In the genomic region with DNA sequence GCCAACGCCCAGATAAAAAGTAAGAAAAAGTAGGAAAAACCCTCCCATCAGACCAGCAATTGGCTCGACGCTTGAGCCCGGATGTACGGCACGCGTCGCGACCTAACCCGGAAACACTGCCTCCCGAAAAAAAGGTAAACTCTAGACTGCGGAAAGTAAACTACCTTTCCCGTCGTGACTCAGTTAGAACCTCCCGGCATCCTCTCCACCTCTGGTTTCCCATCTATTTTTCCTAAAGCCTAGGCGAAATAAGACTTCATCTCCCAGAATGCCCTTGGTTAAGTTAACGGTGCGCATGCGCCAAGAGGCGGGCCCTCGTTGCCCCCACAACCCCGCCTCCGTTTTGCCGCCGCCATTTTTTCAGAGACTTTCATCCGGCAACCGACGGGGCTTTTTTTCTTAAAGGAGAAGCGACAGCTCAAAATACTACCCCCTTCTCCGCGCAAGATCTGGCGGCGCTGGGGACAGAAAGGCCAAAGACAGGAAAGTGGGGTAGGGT, we compare ENCODE assay signal across 1 cellular context.
TF ChIP-seq lines count a peak whose summit lies in the region.

No MANE protein-coding gene starts in this region.

TF ChIP-seq in HepG2, 621 proteins besides CTCF, POLR2A, EP300 and RAD21 (continues in another document):
- TF ChIP-seq SMAD3 (CRISPR knock-in tag; IDR thresholded peaks at IDR 0.05) (peak; percentile 29; the same call in 1 of the 2 replicates), ZNF616 (CRISPR knock-in tag; IDR thresholded peaks at IDR 0.05; ENCODE audit: low read depth) (0 out of 2 replicates have a peak, but pooled peaks have one; percentile 51), ASH2L (IDR thresholded peaks at IDR 0.05; ENCODE audit: insufficient read length, low read depth, low read length) (peak; percentile 91), ZNF792 (CRISPR knock-in tag; IDR thresholded peaks at IDR 0.05) (no peak), AKAP8 (CRISPR knock-in tag; IDR thresholded peaks at IDR 0.05) (no peak), YEATS2 (CRISPR knock-in tag; IDR thresholded peaks at IDR 0.05; ENCODE audit: borderline replicate concordance) (peak; percentile 50; the same call in 1 of the 2 replicates), TFDP1 (CRISPR knock-in tag; IDR thresholded peaks at IDR 0.05; ENCODE audit: borderline replicate concordance) (0 out of 2 replicates have a peak, but pooled peaks have one; percentile 28), CREBL2 (CRISPR knock-in tag; IDR thresholded peaks at IDR 0.05; ENCODE audit: borderline replicate concordance) (no peak), RBFOX2 (IDR thresholded peaks at IDR 0.05; ENCODE audit: low read depth, low read length) (no peak; the same call in 1 of the 2 replicates), DNMT1 (CRISPR knock-in tag; IDR thresholded peaks at IDR 0.05) (no peak), ZNF644 (CRISPR knock-in tag; IDR thresholded peaks at IDR 0.05; ENCODE audit: low read depth) (no peak), ESRRA (CRISPR knock-in tag; IDR thresholded peaks at IDR 0.05; ENCODE audit: low read depth) (no peak), MZF1 (CRISPR knock-in tag; IDR thresholded peaks at IDR 0.05; ENCODE audit: borderline replicate concordance) (no peak), NKX3-1 (CRISPR knock-in tag; IDR thresholded peaks at IDR 0.05) (no peak), ZNF160 (CRISPR knock-in tag; IDR thresholded peaks at IDR 0.05) (no peak), ZNF552 (CRISPR knock-in tag; IDR thresholded peaks at IDR 0.05; ENCODE audit: borderline replicate concordance) (no peak), TEAD3 (CRISPR knock-in tag; optimal IDR thresholded peaks at IDR 0.05; ENCODE audit: borderline replicate concordance) (no peak), HNRNPH1 (optimal IDR thresholded peaks at IDR 0.05; ENCODE audit: low read depth, low read length) (no peak), REL (CRISPR knock-in tag; conservative IDR thresholded peaks at IDR 0.05) (no peak), ZNF235 (CRISPR knock-in tag; IDR thresholded peaks at IDR 0.05; ENCODE audit: borderline replicate concordance) (no peak), ZNF850 (CRISPR knock-in tag; conservative IDR thresholded peaks at IDR 0.05) (no peak), DNMT3B (CRISPR knock-in tag; conservative IDR thresholded peaks at IDR 0.05) (no peak), ZNF446 (CRISPR knock-in tag; IDR thresholded peaks at IDR 0.05) (no peak), IKZF5 (CRISPR knock-in tag; IDR thresholded peaks at IDR 0.05) (no peak), RFX1 (IDR thresholded peaks at IDR 0.05) (peak; percentile 39; the same call in 1 of the 2 replicates), SIN3A (IDR thresholded peaks at IDR 0.05; ENCODE audit: borderline replicate concordance, low read depth, low read length) (0 out of 2 replicates have a peak, but pooled peaks have one; percentile 14), ZNF224 (CRISPR knock-in tag; IDR thresholded peaks at IDR 0.05) (no peak), ZNF776 (CRISPR knock-in tag; IDR thresholded peaks at IDR 0.05) (no peak), ZNF335 (CRISPR knock-in tag; IDR thresholded peaks at IDR 0.05) (peak; percentile 91), CBX1 (IDR thresholded peaks at IDR 0.05; ENCODE audit: low read depth) (no peak), SNAPC2 (CRISPR knock-in tag; IDR thresholded peaks at IDR 0.05) (no peak), MED8 (CRISPR knock-in tag; IDR thresholded peaks at IDR 0.05; ENCODE audit: insufficient replicate concordance) (no peak), NCOR1 (IDR thresholded peaks at IDR 0.05; ENCODE audit: borderline replicate concordance, low read length) (peak; percentile 56; the same call in 1 of the 2 replicates), SP1 (IDR thresholded peaks at IDR 0.05) (no peak), SP1 (CRISPR knock-in tag; IDR thresholded peaks at IDR 0.05) (no peak), ZFY (CRISPR knock-in tag; IDR thresholded peaks at IDR 0.05) (peak; percentile 68), REXO4 (CRISPR knock-in tag; IDR thresholded peaks at IDR 0.05; ENCODE audit: borderline replicate concordance) (no peak), DMTF1 (CRISPR knock-in tag; IDR thresholded peaks at IDR 0.05) (no peak), PHF20 (CRISPR knock-in tag; IDR thresholded peaks at IDR 0.05) (peak; percentile 50; the same call in 1 of the 2 replicates), HMG20B (CRISPR knock-in tag; conservative IDR thresholded peaks at IDR 0.05) (no peak), CEBPZ (IDR thresholded peaks at IDR 0.05; ENCODE audit: low read length) (no peak)
- TF ChIP-seq, protein P1, sequence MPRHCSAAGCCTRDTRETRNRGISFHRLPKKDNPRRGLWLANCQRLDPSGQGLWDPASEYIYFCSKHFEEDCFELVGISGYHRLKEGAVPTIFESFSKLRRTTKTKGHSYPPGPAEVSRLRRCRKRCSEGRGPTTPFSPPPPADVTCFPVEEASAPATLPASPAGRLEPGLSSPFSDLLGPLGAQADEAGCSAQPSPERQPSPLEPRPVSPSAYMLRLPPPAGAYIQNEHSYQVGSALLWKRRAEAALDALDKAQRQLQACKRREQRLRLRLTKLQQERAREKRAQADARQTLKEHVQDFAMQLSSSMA (CRISPR knock-in tag; IDR thresholded peaks at IDR 0.05) = no peak
- TF ChIP-seq, protein P2, sequence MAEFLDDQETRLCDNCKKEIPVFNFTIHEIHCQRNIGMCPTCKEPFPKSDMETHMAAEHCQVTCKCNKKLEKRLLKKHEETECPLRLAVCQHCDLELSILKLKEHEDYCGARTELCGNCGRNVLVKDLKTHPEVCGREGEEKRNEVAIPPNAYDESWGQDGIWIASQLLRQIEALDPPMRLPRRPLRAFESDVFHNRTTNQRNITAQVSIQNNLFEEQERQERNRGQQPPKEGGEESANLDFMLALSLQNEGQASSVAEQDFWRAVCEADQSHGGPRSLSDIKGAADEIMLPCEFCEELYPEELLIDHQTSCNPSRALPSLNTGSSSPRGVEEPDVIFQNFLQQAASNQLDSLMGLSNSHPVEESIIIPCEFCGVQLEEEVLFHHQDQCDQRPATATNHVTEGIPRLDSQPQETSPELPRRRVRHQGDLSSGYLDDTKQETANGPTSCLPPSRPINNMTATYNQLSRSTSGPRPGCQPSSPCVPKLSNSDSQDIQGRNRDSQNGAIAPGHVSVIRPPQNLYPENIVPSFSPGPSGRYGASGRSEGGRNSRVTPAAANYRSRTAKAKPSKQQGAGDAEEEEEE (CRISPR knock-in tag; IDR thresholded peaks at IDR 0.05; ENCODE audit: borderline replicate concordance) = no peak
- TF ChIP-seq, protein P3, sequence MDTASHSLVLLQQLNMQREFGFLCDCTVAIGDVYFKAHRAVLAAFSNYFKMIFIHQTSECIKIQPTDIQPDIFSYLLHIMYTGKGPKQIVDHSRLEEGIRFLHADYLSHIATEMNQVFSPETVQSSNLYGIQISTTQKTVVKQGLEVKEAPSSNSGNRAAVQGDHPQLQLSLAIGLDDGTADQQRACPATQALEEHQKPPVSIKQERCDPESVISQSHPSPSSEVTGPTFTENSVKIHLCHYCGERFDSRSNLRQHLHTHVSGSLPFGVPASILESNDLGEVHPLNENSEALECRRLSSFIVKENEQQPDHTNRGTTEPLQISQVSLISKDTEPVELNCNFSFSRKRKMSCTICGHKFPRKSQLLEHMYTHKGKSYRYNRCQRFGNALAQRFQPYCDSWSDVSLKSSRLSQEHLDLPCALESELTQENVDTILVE (CRISPR knock-in tag; IDR thresholded peaks at IDR 0.05) = peak; percentile 91
- TF ChIP-seq, protein P4, sequence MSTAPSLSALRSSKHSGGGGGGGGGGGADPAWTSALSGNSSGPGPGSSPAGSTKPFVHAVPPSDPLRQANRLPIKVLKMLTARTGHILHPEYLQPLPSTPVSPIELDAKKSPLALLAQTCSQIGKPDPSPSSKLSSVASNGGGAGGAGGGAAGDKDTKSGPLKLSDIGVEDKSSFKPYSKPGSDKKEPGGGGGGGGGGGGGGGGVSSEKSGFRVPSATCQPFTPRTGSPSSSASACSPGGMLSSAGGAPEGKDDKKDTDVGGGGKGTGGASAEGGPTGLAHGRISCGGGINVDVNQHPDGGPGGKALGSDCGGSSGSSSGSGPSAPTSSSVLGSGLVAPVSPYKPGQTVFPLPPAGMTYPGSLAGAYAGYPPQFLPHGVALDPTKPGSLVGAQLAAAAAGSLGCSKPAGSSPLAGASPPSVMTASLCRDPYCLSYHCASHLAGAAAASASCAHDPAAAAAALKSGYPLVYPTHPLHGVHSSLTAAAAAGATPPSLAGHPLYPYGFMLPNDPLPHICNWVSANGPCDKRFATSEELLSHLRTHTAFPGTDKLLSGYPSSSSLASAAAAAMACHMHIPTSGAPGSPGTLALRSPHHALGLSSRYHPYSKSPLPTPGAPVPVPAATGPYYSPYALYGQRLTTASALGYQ (CRISPR knock-in tag; IDR thresholded peaks at IDR 0.05) = peak; percentile 42; the same call in 1 of the 2 replicates
- TF ChIP-seq, protein P5, sequence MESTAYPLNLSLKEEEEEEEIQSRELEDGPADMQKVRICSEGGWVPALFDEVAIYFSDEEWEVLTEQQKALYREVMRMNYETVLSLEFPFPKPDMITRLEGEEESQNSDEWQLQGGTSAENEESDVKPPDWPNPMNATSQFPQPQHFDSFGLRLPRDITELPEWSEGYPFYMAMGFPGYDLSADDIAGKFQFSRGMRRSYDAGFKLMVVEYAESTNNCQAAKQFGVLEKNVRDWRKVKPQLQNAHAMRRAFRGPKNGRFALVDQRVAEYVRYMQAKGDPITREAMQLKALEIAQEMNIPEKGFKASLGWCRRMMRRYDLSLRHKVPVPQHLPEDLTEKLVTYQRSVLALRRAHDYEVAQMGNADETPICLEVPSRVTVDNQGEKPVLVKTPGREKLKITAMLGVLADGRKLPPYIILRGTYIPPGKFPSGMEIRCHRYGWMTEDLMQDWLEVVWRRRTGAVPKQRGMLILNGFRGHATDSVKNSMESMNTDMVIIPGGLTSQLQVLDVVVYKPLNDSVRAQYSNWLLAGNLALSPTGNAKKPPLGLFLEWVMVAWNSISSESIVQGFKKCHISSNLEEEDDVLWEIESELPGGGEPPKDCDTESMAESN (CRISPR knock-in tag; conservative IDR thresholded peaks at IDR 0.05) = no peak
